14 cellular contexts compared by ENCODE assay signal in the genomic region with DNA sequence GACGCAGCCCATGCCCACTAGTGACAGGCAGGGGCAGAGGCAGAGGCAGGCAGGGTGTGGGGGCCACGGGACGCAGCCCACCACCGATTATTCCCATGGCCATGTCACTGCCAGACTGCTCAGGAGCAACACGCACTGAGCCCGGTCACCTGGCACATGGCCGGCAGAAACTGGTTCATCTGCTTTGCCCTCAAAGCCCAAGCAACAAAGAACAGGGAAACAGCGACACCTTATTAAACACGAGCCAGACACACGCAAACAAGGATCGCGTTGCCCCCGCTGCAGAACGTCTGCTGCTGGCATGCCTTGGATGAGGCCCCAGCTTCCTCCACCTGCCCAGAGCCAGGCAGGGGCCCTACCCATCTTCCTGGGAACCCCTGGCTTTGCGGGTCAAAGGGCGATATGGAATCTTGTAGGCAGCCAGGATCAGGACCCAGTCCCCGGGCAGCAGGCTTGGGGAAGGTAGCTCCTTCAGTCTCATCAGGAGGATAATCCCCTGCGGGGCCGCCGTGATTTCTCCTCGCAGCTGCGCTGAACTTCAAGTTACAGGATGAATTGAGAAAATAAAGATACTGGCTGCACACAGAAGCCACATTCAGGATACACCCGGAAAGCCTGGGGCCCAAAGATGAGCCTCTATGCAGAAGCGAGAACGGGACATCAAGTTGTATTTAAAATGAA. TPM values are rescaled to one million over a fixed set of nuclear protein-coding genes. Genes with fewer than 3 reads are reported as not detected.
DNase-seq lines count a peak whose midpoint lies in the region; ATAC-seq and TF ChIP-seq lines count a peak whose summit lies in the region.
"Had no signal": no experiment of that assay in that cellular context is flagged by ENCODE, and none has a peak within 500 bp of the region (broad histone marks: within the 10 kb centered on the region; RNA-seq: fewer than 3 reads in every experiment).

No MANE protein-coding gene starts in this region.

- peaks cover 0 to 4% of the 10 kb centered on the region in 2 donors for H3K36me3 ChIP-seq in gastroesophageal sphincter
- no peaks in the 10 kb centered on the region for H3K36me3 ChIP-seq in spleen

- intact Hi-C loops in spleen (cut with DNase I; ENCODE audit: low total_unique reads) = no loop called here

- peak; percentile 72 for TF ChIP-seq CTCF in LNCaP clone FGC (IDR thresholded peaks at IDR 0.05; ENCODE audit: control insufficient read depth, extremely low read depth, insufficient read depth)
- TF ChIP-seq CTCF in gastroesophageal sphincter (IDR thresholded peaks at IDR 0.05) = no peak
- no peak for TF ChIP-seq CTCF in spleen (IDR thresholded peaks at IDR 0.05 in 8 of 11, conservative IDR thresholded peaks at IDR 0.05 in 3 of 11)

- H3K4me3 ChIP-seq in LNCaP clone FGC (ENCODE audit: low read depth, low read length) (peak overlapping the region; percentile 14), gastroesophageal sphincter (no peak overlapping the region), spleen (no peak overlapping the region)
- H3K4me3 ChIP-seq: GM12878, K562 had no signal

- H3K9me3 ChIP-seq in gastroesophageal sphincter (no peaks in the 10 kb centered on the region), spleen (no peaks in the 10 kb centered on the region)

- H3K4me1 ChIP-seq in gastroesophageal sphincter (peaks cover 0 to 81% (median 14%) of the 10 kb centered on the region in 3 donors), spleen (peaks cover 0 to 35% (median 9%) of the 10 kb centered on the region in 6 donors)

- ATAC-seq in gastroesophageal sphincter (no peak), GM21576 (IDR thresholded peaks at IDR 0.05; ENCODE audit: unreplicated experiment) (no peak)
- ATAC-seq: activated CD4-positive, alpha-beta T cell treated with anti-CD3 and anti-CD28 coated beads for 36 hours; GM12878; K562 had no signal

- peak overlapping the region in 3 of 4 donors; percentile 68 to 71 (median 71) for H3K27ac ChIP-seq in gastroesophageal sphincter
- H3K27ac ChIP-seq in spleen = no peak overlapping the region

- no peak for TF ChIP-seq EP300 in gastroesophageal sphincter (IDR thresholded peaks at IDR 0.05)

- TF ChIP-seq POLR2A in gastroesophageal sphincter (IDR thresholded peaks at IDR 0.05) (no peak), spleen (IDR thresholded peaks at IDR 0.05) (no peak)

- DNase-seq in LNCaP clone FGC (ENCODE audit: low read depth) (peak; percentile 96), NCI-H748 (lab: John Stamatoyannopoulos, UW; ENCODE audit: unreplicated experiment) (peak; percentile 82), spleen (peak; percentile 37), NCI-H446 treated with DMSO at 0.1 percent for 48 hours (lab: John Stamatoyannopoulos, UW) (no peak)
- no peak for DNase-seq in activated CD4-positive, alpha-beta T cell treated with anti-CD3 and anti-CD28 coated beads, Interleukin-2, amount 50 U/mL, for 1 hour
- DNase-seq in activated CD4-positive, CD25-positive, alpha-beta regulatory T cell (lab: John Stamatoyannopoulos, UW) = no peak
- DNase-seq: activated CD4-positive, alpha-beta T cell treated with anti-CD3 and anti-CD28 coated beads for 36 hours; activated naive CD4-positive, alpha-beta T cell treated with anti-CD3 and anti-CD28 coated beads, Interleukin-2, amount 10 ng/mL, durations not matched to agents 7 days and 5 days; nucleus accumbens; stimulated activated CD4-positive, alpha-beta T cell treated with anti-CD3 and anti-CD28 coated beads, Interleukin-4, amount 100 ng/mL, for 4 hours had no signal

- WGBS in gastroesophageal sphincter (ENCODE audit: low coverage in 1 of 2), 2 donors = 88% methylated on average over 6 of the region's 25 CpGs; no CpG with 5 or more reads in 1 of the 2 donors
- 91 to 95% (median 93%) methylated on average over 24 to 25 of the region's 25 CpGs for WGBS in spleen, 5 donors

- H3K27me3 ChIP-seq in gastroesophageal sphincter (no peaks in the 10 kb centered on the region), spleen (replicated peaks in 1 of 7) (peaks cover 0 to 10% (median 0%) of the 10 kb centered on the region in 7 donors)

RNA-seq across cellular contexts. Expression of gene TBC1D16, which starts 4.8 kb away (rescaled TPM):
- total RNA-seq in gastroesophageal sphincter (10 to 100 TPM; 26.5 to 44.3 (median 36.3) TPM), spleen (10 to 100 TPM in 6 of 7 donors, 1 to 10 TPM in 1; 5.6 to 33.6 (median 25.5) TPM)
- 1 to 10 TPM; 1.3 to 5.4 (median 3.0) TPM for polyA plus RNA-seq in spleen

RNA-seq across cellular contexts. Expression of gene CCDC40, which starts 5.6 kb away (rescaled TPM):
- 10 to 100 TPM in 1 of 4 donors, 1 to 10 TPM in 3; 4.3 to 17.3 (median 5.5) TPM for total RNA-seq in gastroesophageal sphincter
- 1 to 10 TPM; 1.2 to 8.3 (median 3.8) TPM for total RNA-seq in spleen
- under 1 TPM; 0.30 to 0.70 (median 0.64) TPM for polyA plus RNA-seq in spleen

Comparison
In these comparisons a context has a peak if more than half of its experiments do, and no peak if none do; other contexts are left out.
1. DNase-seq: peak in LNCaP clone FGC (single experiment), NCI-H748 (single experiment) and spleen (single experiment); none in activated CD4-positive, alpha-beta T cell treated with anti-CD3 and anti-CD28 coated beads, Interleukin-2, amount 50 U/mL, for 1 hour (single experiment), NCI-H446 treated with DMSO at 0.1 percent for 48 hours (single experiment) and activated CD4-positive, CD25-positive, alpha-beta regulatory T cell (0 of 4).
2. H3K27ac ChIP-seq: peak in gastroesophageal sphincter (3 of 4); none in spleen (0 of 8).